ENCODE assay signal across 1 cellular context in genomic region chr1:244821134-244821533, GRCh38.
TF ChIP-seq lines count a peak whose summit lies in the region.

No MANE protein-coding gene starts in this region.

TF ChIP-seq in GM23338, 12 proteins besides CTCF, POLR2A, EP300 and RAD21 (continued from another document):
- TF ChIP-seq, protein P1, sequence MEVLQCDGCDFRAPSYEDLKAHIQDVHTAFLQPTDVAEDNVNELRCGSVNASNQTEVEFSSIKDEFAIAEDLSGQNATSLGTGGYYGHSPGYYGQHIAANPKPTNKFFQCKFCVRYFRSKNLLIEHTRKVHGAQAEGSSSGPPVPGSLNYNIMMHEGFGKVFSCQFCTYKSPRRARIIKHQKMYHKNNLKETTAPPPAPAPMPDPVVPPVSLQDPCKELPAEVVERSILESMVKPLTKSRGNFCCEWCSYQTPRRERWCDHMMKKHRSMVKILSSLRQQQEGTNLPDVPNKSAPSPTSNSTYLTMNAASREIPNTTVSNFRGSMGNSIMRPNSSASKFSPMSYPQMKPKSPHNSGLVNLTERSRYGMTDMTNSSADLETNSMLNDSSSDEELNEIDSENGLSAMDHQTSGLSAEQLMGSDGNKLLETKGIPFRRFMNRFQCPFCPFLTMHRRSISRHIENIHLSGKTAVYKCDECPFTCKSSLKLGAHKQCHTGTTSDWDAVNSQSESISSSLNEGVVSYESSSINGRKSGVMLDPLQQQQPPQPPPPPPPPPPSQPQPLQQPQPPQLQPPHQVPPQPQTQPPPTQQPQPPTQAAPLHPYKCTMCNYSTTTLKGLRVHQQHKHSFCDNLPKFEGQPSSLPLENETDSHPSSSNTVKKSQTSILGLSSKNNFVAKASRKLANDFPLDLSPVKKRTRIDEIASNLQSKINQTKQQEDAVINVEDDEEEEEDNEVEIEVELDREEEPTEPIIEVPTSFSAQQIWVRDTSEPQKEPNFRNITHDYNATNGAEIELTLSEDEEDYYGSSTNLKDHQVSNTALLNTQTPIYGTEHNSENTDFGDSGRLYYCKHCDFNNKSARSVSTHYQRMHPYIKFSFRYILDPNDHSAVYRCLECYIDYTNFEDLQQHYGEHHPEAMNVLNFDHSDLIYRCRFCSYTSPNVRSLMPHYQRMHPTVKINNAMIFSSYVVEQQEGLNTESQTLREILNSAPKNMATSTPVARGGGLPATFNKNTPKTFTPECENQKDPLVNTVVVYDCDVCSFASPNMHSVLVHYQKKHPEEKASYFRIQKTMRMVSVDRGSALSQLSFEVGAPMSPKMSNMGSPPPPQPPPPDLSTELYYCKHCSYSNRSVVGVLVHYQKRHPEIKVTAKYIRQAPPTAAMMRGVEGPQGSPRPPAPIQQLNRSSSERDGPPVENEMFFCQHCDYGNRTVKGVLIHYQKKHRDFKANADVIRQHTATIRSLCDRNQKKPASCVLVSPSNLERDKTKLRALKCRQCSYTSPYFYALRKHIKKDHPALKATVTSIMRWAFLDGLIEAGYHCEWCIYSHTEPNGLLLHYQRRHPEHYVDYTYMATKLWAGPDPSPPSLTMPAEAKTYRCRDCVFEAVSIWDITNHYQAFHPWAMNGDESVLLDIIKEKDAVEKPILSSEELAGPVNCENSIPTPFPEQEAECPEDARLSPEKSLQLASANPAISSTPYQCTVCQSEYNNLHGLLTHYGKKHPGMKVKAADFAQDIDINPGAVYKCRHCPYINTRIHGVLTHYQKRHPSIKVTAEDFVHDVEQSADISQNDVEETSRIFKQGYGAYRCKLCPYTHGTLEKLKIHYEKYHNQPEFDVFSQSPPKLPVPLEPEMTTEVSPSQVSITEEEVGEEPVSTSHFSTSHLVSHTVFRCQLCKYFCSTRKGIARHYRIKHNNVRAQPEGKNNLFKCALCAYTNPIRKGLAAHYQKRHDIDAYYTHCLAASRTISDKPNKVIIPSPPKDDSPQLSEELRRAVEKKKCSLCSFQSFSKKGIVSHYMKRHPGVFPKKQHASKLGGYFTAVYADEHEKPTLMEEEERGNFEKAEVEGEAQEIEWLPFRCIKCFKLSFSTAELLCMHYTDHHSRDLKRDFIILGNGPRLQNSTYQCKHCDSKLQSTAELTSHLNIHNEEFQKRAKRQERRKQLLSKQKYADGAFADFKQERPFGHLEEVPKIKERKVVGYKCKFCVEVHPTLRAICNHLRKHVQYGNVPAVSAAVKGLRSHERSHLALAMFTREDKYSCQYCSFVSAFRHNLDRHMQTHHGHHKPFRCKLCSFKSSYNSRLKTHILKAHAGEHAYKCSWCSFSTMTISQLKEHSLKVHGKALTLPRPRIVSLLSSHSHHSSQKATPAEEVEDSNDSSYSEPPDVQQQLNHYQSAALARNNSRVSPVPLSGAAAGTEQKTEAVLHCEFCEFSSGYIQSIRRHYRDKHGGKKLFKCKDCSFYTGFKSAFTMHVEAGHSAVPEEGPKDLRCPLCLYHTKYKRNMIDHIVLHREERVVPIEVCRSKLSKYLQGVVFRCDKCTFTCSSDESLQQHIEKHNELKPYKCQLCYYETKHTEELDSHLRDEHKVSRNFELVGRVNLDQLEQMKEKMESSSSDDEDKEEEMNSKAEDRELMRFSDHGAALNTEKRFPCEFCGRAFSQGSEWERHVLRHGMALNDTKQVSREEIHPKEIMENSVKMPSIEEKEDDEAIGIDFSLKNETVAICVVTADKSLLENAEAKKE (CRISPR knock-in tag; IDR thresholded peaks at IDR 0.05), result no peak
- TF ChIP-seq ETS1 (IDR thresholded peaks at IDR 0.05) (no peak), REST (IDR thresholded peaks at IDR 0.05; ENCODE audit: unreplicated experiment) (no peak), EZH2 (IDR thresholded peaks at IDR 0.05; ENCODE audit: low read depth, unreplicated experiment) (no peak), POLR2AphosphoS5 (IDR thresholded peaks at IDR 0.05; ENCODE audit: low read depth) (no peak)
